ENCODE assay signal across 3 cellular contexts in genomic region chr19:47365455-47365854, GRCh38. TPM values are rescaled to one million over a fixed set of nuclear protein-coding genes. Genes with fewer than 3 reads are reported as not detected.
"Had no signal": no experiment of that assay in that cellular context is flagged by ENCODE, and none has a peak within 500 bp of the region (broad histone marks: within the 10 kb centered on the region; RNA-seq: fewer than 3 reads in every experiment).

No MANE protein-coding gene starts in this region.

RNA-seq across cellular contexts. Expression of gene C5AR2, which starts 33.5 kb away (rescaled TPM):
- total RNA-seq: HT1080, IMR-90 had no signal

RNA-seq across cellular contexts. Expression of gene C5AR1, which starts 55.8 kb away (rescaled TPM):
- total RNA-seq: GM23248, HT1080 had no signal
